Comparison of ENCODE assay signal across 2 cellular contexts in the genomic region with DNA sequence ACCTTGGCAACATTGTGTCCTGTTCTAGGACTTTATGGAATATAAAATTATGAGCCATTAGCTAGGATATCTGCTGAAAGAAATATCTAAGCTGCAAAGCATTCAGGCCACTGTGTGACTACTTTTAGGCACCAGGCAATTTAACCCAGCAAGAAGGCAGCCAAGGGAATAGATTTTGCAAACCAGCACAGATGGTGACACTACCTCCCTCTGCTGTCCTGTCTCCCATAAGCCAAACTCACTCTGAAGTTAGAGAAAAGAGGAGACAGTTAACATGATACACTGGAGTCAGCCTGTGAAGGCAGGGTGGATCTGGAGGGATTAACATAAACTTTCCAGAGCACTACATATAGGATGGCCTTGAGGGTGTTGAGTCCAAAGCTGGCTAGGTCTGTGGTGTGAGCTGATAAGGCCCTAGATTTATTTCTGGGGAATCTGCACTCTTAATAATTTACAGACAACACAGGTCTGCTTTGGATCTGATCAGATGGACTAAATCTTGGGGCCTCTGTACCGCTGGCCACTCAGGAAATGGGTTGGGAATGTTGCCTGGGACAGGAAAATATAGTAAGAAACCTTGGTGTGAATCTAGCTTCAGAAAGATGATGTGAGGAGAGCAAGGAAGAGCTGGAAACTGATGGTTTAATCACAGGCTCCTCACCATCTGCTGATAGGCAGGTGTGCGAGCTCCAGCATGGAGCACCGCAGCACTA.
TF ChIP-seq lines count a peak whose summit lies in the region.

No MANE protein-coding gene starts in this region.

TF ChIP-seq in SK-N-SH, 30 proteins besides CTCF, POLR2A, EP300 and RAD21 (continued from another document):
- TF ChIP-seq RCOR1 (IDR thresholded peaks at IDR 0.05; ENCODE audit: low read length): peak; percentile 40; the same call in 1 of the 2 replicates
- TF ChIP-seq, protein P1, sequence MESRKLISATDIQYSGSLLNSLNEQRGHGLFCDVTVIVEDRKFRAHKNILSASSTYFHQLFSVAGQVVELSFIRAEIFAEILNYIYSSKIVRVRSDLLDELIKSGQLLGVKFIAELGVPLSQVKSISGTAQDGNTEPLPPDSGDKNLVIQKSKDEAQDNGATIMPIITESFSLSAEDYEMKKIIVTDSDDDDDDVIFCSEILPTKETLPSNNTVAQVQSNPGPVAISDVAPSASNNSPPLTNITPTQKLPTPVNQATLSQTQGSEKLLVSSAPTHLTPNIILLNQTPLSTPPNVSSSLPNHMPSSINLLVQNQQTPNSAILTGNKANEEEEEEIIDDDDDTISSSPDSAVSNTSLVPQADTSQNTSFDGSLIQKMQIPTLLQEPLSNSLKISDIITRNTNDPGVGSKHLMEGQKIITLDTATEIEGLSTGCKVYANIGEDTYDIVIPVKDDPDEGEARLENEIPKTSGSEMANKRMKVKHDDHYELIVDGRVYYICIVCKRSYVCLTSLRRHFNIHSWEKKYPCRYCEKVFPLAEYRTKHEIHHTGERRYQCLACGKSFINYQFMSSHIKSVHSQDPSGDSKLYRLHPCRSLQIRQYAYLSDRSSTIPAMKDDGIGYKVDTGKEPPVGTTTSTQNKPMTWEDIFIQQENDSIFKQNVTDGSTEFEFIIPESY (IDR thresholded peaks at IDR 0.05; ENCODE audit: borderline replicate concordance, low read depth): no peak
- TF ChIP-seq FOXJ3 (CRISPR knock-in tag; IDR thresholded peaks at IDR 0.05): no peak
- no peak for TF ChIP-seq TAF1 (IDR thresholded peaks at IDR 0.05; ENCODE audit: borderline replicate concordance, low read depth, low read length)
- TF ChIP-seq REST (IDR thresholded peaks at IDR 0.05; ENCODE audit: low read depth, low read length): no peak
- TF ChIP-seq FOSL2 (IDR thresholded peaks at IDR 0.05; ENCODE audit: borderline replicate concordance, low read depth): no peak
- TF ChIP-seq MAX (IDR thresholded peaks at IDR 0.05; ENCODE audit: low read depth): no peak

TF ChIP-seq in SK-N-SH treated with all-trans-retinoic acid at 6 μM for 48 hours, 23 proteins besides CTCF, POLR2A, EP300 and RAD21 (continued from another document):
- no peak for TF ChIP-seq GLIS3 (CRISPR knock-in tag; IDR thresholded peaks at IDR 0.05)
- TF ChIP-seq BACH2 (CRISPR knock-in tag; IDR thresholded peaks at IDR 0.05; ENCODE audit: borderline replicate concordance): no peak
- TF ChIP-seq, protein P2, sequence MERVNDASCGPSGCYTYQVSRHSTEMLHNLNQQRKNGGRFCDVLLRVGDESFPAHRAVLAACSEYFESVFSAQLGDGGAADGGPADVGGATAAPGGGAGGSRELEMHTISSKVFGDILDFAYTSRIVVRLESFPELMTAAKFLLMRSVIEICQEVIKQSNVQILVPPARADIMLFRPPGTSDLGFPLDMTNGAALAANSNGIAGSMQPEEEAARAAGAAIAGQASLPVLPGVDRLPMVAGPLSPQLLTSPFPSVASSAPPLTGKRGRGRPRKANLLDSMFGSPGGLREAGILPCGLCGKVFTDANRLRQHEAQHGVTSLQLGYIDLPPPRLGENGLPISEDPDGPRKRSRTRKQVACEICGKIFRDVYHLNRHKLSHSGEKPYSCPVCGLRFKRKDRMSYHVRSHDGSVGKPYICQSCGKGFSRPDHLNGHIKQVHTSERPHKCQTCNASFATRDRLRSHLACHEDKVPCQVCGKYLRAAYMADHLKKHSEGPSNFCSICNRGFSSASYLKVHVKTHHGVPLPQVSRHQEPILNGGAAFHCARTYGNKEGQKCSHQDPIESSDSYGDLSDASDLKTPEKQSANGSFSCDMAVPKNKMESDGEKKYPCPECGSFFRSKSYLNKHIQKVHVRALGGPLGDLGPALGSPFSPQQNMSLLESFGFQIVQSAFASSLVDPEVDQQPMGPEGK (CRISPR knock-in tag; IDR thresholded peaks at IDR 0.05; ENCODE audit: borderline replicate concordance): no peak
- TF ChIP-seq OSR1 (CRISPR knock-in tag; IDR thresholded peaks at IDR 0.05): no peak
- no peak for TF ChIP-seq TOX (CRISPR knock-in tag; IDR thresholded peaks at IDR 0.05; ENCODE audit: borderline replicate concordance)
- TF ChIP-seq ZNF70 (CRISPR knock-in tag; IDR thresholded peaks at IDR 0.05): no peak
